In the genomic region with DNA sequence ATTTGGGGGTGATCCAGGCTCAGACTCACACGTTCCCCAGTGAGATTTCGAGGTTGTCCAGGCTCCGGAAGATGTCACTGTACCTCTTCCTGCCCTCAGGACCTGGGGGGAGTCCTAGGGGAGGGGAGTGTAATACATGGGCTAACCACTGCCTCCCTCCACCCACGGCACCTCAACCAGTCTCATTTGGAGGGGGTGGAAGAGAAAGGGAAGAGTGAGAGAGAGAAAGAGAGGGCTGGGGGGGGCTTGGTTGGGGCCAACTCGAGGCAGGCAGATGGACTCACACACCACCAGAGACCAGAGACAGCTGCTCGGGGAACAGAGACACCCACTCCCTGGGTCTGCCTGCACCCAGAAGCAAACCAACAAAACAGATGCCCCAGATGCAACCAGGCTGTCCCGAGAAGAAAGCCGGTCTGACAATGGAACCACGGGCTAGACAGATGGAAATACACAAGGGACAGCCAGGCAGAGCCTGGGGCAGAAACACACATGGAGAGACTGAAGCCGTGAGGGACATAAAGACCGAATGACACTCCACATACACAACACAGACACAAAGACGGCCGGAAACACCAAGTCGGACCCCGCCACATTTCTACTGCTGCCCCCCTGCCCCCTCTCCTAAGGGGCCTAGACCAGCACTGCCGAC, we compare ENCODE assay signal across 8 cellular contexts. TPM values are rescaled to one million over a fixed set of nuclear protein-coding genes. Genes with fewer than 3 reads are reported as not detected.
A peak's percentile ranks its signal among the peaks of the same experiment; 100 is the strongest.
DNase-seq lines count a peak whose midpoint lies in the region; ATAC-seq and TF ChIP-seq lines count a peak whose summit lies in the region.

No MANE protein-coding gene starts in this region.

- peak; percentile 21 for ATAC-seq in CD4-positive, alpha-beta T cell (ENCODE audit: poor library complexity)
- ATAC-seq in GM21447 (IDR thresholded peaks at IDR 0.05; ENCODE audit: unreplicated experiment) (peak; percentile 10), GM19397 (IDR thresholded peaks at IDR 0.05; ENCODE audit: unreplicated experiment) (no peak), GM21528 (IDR thresholded peaks at IDR 0.05; ENCODE audit: low FRiP score, unreplicated experiment) (no peak)

- peak overlapping the region; percentile 89 for H3K4me3 ChIP-seq in NT2/D1 (ENCODE audit: insufficient read length, low read depth)
- H3K4me3 ChIP-seq in adipocyte (ENCODE audit: low read length), result peak overlapping the region; percentile 92

- peak in 4 of 10 experiments; percentile 14 to 34 (median 26) for DNase-seq in CD4-positive, alpha-beta T cell
- DNase-seq in NT2/D1 (ENCODE audit: low read depth, low spot score) (no peak), adipocyte (ENCODE audit: low read depth) (peak; percentile 47), left kidney (ENCODE audit: low read depth, low spot score) (peak; percentile 37)
- DNase-seq in stimulated activated CD8-positive, alpha-beta memory T cell treated with anti-CD3 and anti-CD28 coated beads, Interleukin-15, amount 100 ng/mL, for 48 hours (ENCODE audit: low read depth in 2 of 2), result peak; percentile 38 to 41

- no peaks in the 10 kb centered on the region for H3K9me3 Mint-ChIP-seq in CD4-positive, alpha-beta T cell

- POLR2A ChIA-PET in CD4-positive, alpha-beta T cell (lab: Charles Lee), result interaction anchor here (1.2 to 1.8 kb wide), 3 partner anchors 15 to 179 kb away, joined by 6 to 10 read pairs (median 7); a partner anchor contains a TSS

- CTCF ChIA-PET in CD4-positive, alpha-beta T cell (lab: Charles Lee), result interaction anchor here (1.0 kb wide), 1 partner anchor 40 kb away, joined by 3 read pairs; no protein-coding TSS in a partner anchor

- no peaks in the 10 kb centered on the region for H3K9me3 ChIP-seq in CD4-positive, alpha-beta T cell (ENCODE audit: control insufficient read depth, low read length)
- H3K9me3 ChIP-seq in NT2/D1 (ENCODE audit: insufficient read depth, low read length), result no peaks in the 10 kb centered on the region
- no peaks in the 10 kb centered on the region for H3K9me3 ChIP-seq in adipocyte (ENCODE audit: control insufficient read depth, low read length)

- no peaks in the 10 kb centered on the region for H3K27me3 ChIP-seq in CD4-positive, alpha-beta T cell (ENCODE audit: control insufficient read depth, insufficient read depth, low read length)
- H3K27me3 ChIP-seq in NT2/D1 (ENCODE audit: insufficient read depth, insufficient read length) (peaks cover 3% of the 10 kb centered on the region), adipocyte (replicated peaks; ENCODE audit: control insufficient read depth, insufficient read depth, low read length) (no peaks in the 10 kb centered on the region)

- H3K4me1 ChIP-seq in NT2/D1 (ENCODE audit: insufficient read depth, insufficient read length) (peaks cover 2% of the 10 kb centered on the region), adipocyte (ENCODE audit: control insufficient read depth, insufficient read depth, low read length) (peaks cover 5% of the 10 kb centered on the region)

- peaks cover 72% of the 10 kb centered on the region for H3K36me3 Mint-ChIP-seq in CD4-positive, alpha-beta T cell (ENCODE audit: low read depth)

- H3K27me3 Mint-ChIP-seq in CD4-positive, alpha-beta T cell, result no peaks in the 10 kb centered on the region

- H3K4me1 Mint-ChIP-seq in CD4-positive, alpha-beta T cell (ENCODE audit: low read depth), result peaks cover 23% of the 10 kb centered on the region

- H3K27ac Mint-ChIP-seq in CD4-positive, alpha-beta T cell, result peak overlapping the region; percentile 95

- intact Hi-C loops in CD4-positive, alpha-beta T cell (cut with DNase I, micrococcal nuclease), result loop anchor here (1.0 to 10.0 kb wide), 6 partner anchors 14 to 278 kb away; a partner anchor contains a TSS

- no peak for TF ChIP-seq CTCF in CD4-positive, alpha-beta T cell (IDR thresholded peaks at IDR 0.05)

- H3K4me3 Mint-ChIP-seq in CD4-positive, alpha-beta T cell, result peak overlapping the region; percentile 99

- H3K36me3 ChIP-seq in NT2/D1 (ENCODE audit: insufficient read depth, insufficient read length, low read length) (peaks cover 59% of the 10 kb centered on the region), adipocyte (ENCODE audit: control insufficient read depth, insufficient read depth, low read length, severe bottlenecking) (peaks cover 40% of the 10 kb centered on the region)

- peak overlapping the region; percentile 97 for H3K27ac ChIP-seq in CD4-positive, alpha-beta T cell (ENCODE audit: low read depth, low read length)

- H3K9ac ChIP-seq in NT2/D1 (ENCODE audit: insufficient read length, low read depth) (peak overlapping the region; percentile 90), adipocyte (ENCODE audit: low read length) (peak overlapping the region; percentile 89)

RNA-seq across cellular contexts. Expression of a gene that starts 0.8 kb away (rescaled TPM):
- total RNA-seq in CD4-positive, alpha-beta T cell, result 10 to 100 TPM; 89.6 to 97.0 TPM

RNA-seq across cellular contexts. Expression of a gene that starts 14.6 kb away (rescaled TPM):
- total RNA-seq in CD4-positive, alpha-beta T cell, result 10 to 100 TPM; 85.9 to 93.7 TPM

RNA-seq across cellular contexts. Expression of a gene that starts 20.8 kb away (rescaled TPM):
- 10 to 100 TPM; 84.8 to 87.6 TPM for total RNA-seq in CD4-positive, alpha-beta T cell

RNA-seq across cellular contexts. Expression of a gene that starts 24.1 kb away (rescaled TPM):
- total RNA-seq in CD4-positive, alpha-beta T cell, result 10 to 100 TPM; 50.1 to 51.8 TPM

RNA-seq across cellular contexts. Expression of a gene that starts 26.0 kb away (rescaled TPM):
- 10 to 100 TPM; 58.8 to 60.6 TPM for total RNA-seq in CD4-positive, alpha-beta T cell

Comparison
In these comparisons a context has a peak if more than half of its experiments do, and no peak if none do; other contexts are left out.
1. ATAC-seq: peak in CD4-positive, alpha-beta T cell (single experiment) and GM21447 (single experiment); none in GM19397 (single experiment) and GM21528 (single experiment).